In genomic region chr5:142063376-142063775, GRCh38 we compare ENCODE assay signal across 10 cellular contexts. TPM values are rescaled to one million over a fixed set of nuclear protein-coding genes. Genes with fewer than 3 reads are reported as not detected.
A peak's percentile ranks its signal among the peaks of the same experiment; 100 is the strongest.
DNase-seq lines count a peak whose midpoint lies in the region; ATAC-seq and TF ChIP-seq lines count a peak whose summit lies in the region.
"Had no signal": no experiment of that assay in that cellular context is flagged by ENCODE, and none has a peak within 500 bp of the region (broad histone marks: within the 10 kb centered on the region; RNA-seq: fewer than 3 reads in every experiment).

No MANE protein-coding gene starts in this region.

- peak overlapping the region; percentile 37 for H2AFZ ChIP-seq in mammary epithelial cell (ENCODE audit: low read depth, low read length)

- dilution Hi-C loops in mammary epithelial cell (cut with HindIII; ENCODE audit: low sequenced_read_pairs), result no loop called here

- DNase-seq in mammary epithelial cell (no peak), breast epithelium (ENCODE audit: low spot score in 2 of 2) (no peak), lung (ENCODE audit: low spot score) (no peak), T-helper 9 cell (no peak)
- DNase-seq: NCI-H187, SW 1271 had no signal

- TF ChIP-seq CTCF in mammary epithelial cell (conservative IDR thresholded peaks at IDR 0.05 in 1 of 2, IDR thresholded peaks at IDR 0.05 in 1 of 2; ENCODE audit: extremely low read depth in 1 of 2, insufficient read depth in 1 of 2, low read depth in 1 of 2, low read length in 2 of 2), result no peak
- TF ChIP-seq CTCF in breast epithelium (IDR thresholded peaks at IDR 0.05), result no peak
- no peak for TF ChIP-seq CTCF in lung (IDR thresholded peaks at IDR 0.05; ENCODE audit: control extremely low read depth, extremely low read depth)

- H3K9ac ChIP-seq in mammary epithelial cell (ENCODE audit: insufficient read depth, low read length) (no peak overlapping the region), subcutaneous abdominal adipose tissue (ENCODE audit: low read length in 5 of 5) (no peak overlapping the region)

- WGBS in mammary epithelial cell (ENCODE audit: low coverage, missing lambda C conversion rate), result 66% methylated on average over 4 of the region's 4 CpGs
- 74 to 78% methylated on average over 4 of the region's 4 CpGs for WGBS in lung, 2 donors

- H3K27ac ChIP-seq in mammary epithelial cell (ENCODE audit: insufficient read depth, low read depth, low read length), result no peak overlapping the region
- no peak overlapping the region for H3K27ac ChIP-seq in breast epithelium
- peak overlapping the region; percentile 98 for H3K27ac ChIP-seq in angular gyrus (ENCODE audit: low read depth, low read length)
- H3K27ac ChIP-seq in lung (ENCODE audit: low read depth in 1 of 2, low read length in 1 of 2), result no peak overlapping the region
- H3K27ac ChIP-seq in subcutaneous abdominal adipose tissue (ENCODE audit: low read depth, low read length), result peak overlapping the region; percentile 69

- H3K36me3 ChIP-seq in mammary epithelial cell (ENCODE audit: insufficient read depth, low read length) (no peaks in the 10 kb centered on the region), breast epithelium (no peaks in the 10 kb centered on the region), lung (ENCODE audit: control insufficient read depth in 2 of 2, insufficient read depth in 2 of 2, low read length in 2 of 2) (no peaks in the 10 kb centered on the region), subcutaneous abdominal adipose tissue (ENCODE audit: control insufficient read depth in 5 of 5, insufficient read depth in 5 of 5, low read length in 5 of 5) (no peaks in the 10 kb centered on the region)

- BruUV-seq in mammary epithelial cell (replicated peaks; lab: Mats Ljungman, UMichigan), result no TSS peak

- in situ Hi-C loops in mammary epithelial cell (cut with MboI; ENCODE audit: low sequenced_read_pairs in 2 of 2), result no loop called here

- H3K4me2 ChIP-seq in mammary epithelial cell (ENCODE audit: insufficient read depth, low read depth, low read length), result no peak overlapping the region

- no peaks in the 10 kb centered on the region for H3K27me3 ChIP-seq in mammary epithelial cell (ENCODE audit: insufficient read depth, low read length)
- H3K27me3 ChIP-seq in breast epithelium, result no peaks in the 10 kb centered on the region
- H3K27me3 ChIP-seq in lung (ENCODE audit: control insufficient read depth, insufficient read depth), result no peaks in the 10 kb centered on the region
- no peaks in the 10 kb centered on the region for H3K27me3 ChIP-seq in subcutaneous abdominal adipose tissue (ENCODE audit: control insufficient read depth in 5 of 5, insufficient read depth in 4 of 5, low read length in 5 of 5)

- H4K20me1 ChIP-seq in mammary epithelial cell (ENCODE audit: insufficient read depth, low read length), result no peaks in the 10 kb centered on the region

- H3K4me3 ChIP-seq in mammary epithelial cell (replicated peaks in 1 of 3; ENCODE audit: insufficient read depth in 1 of 3, low read depth in 2 of 3, low read length in 3 of 3) (no peak overlapping the region), breast epithelium (peak overlapping the region in 1 of 3 donors; percentile 47), lung (peak overlapping the region; percentile 10), subcutaneous abdominal adipose tissue (ENCODE audit: low read depth in 1 of 5, low read length in 5 of 5) (peak overlapping the region in 4 of 5 donors; percentile 41 to 56 (median 48))

- H3K9me3 ChIP-seq in mammary epithelial cell (replicated peaks; ENCODE audit: insufficient read depth, low read length), result no peaks in the 10 kb centered on the region
- no peaks in the 10 kb centered on the region for H3K9me3 ChIP-seq in breast epithelium
- H3K9me3 ChIP-seq in lung (ENCODE audit: control insufficient read depth in 2 of 2, insufficient read depth in 1 of 2, low read length in 1 of 2), result no peaks in the 10 kb centered on the region
- no peaks in the 10 kb centered on the region for H3K9me3 ChIP-seq in subcutaneous abdominal adipose tissue (ENCODE audit: control insufficient read depth in 5 of 5, low read length in 5 of 5)

- no peak for TF ChIP-seq POLR2A in breast epithelium (IDR thresholded peaks at IDR 0.05)

- intact Hi-C loops in mammary epithelial cell (cut with micrococcal nuclease), result no loop called here
- intact Hi-C loops in breast epithelium (cut with DNase I; ENCODE audit: low total_unique reads), result no loop called here

- CTCF ChIA-PET in mammary epithelial cell (lab: Charles Lee; ENCODE audit: low non-redundant PET), result no interaction called here

- peaks cover 10% of the 10 kb centered on the region for H3K4me1 ChIP-seq in mammary epithelial cell (ENCODE audit: insufficient read depth, low read length)
- H3K4me1 ChIP-seq in breast epithelium, result no peaks in the 10 kb centered on the region
- H3K4me1 ChIP-seq in lung (ENCODE audit: control insufficient read depth in 2 of 2, insufficient read depth in 2 of 2, low read length in 2 of 2), result peaks cover 4 to 7% of the 10 kb centered on the region in 2 donors
- peaks cover 5 to 17% (median 14%) of the 10 kb centered on the region in 5 donors for H3K4me1 ChIP-seq in subcutaneous abdominal adipose tissue (ENCODE audit: control insufficient read depth in 5 of 5, insufficient read depth in 5 of 5, low read length in 5 of 5)

- ATAC-seq in lung (ENCODE audit: insufficient read depth, low FRiP score) (no peak), GM21737 (IDR thresholded peaks at IDR 0.05; ENCODE audit: unreplicated experiment) (no peak), GM18870 (IDR thresholded peaks at IDR 0.05; ENCODE audit: unreplicated experiment) (no peak)

- no peaks in the 10 kb centered on the region for H3K79me2 ChIP-seq in mammary epithelial cell (ENCODE audit: insufficient read depth, low read length)

RNA-seq across cellular contexts. Expression of gene NDFIP1, which starts 45.2 kb away (rescaled TPM):
- total RNA-seq in mammary epithelial cell, result 100 to 1,000 TPM in 1 of 2 donors, 10 to 100 TPM in 1; 40.4 to 120 TPM
- polyA plus RNA-seq in mammary epithelial cell, result 19.1 TPM
- polyA minus RNA-seq in mammary epithelial cell, result 6.6 TPM
- total RNA-seq in breast epithelium, result 100 to 1,000 TPM; 115 to 135 (median 117) TPM
- total RNA-seq in lung, result 100 to 1,000 TPM in 1 of 2 donors, 10 to 100 TPM in 1; 66.8 to 106 TPM
- polyA plus RNA-seq in lung, result 10 to 100 TPM; 31.5 to 70.1 TPM

RNA-seq across cellular contexts. Expression of gene GNPDA1, which starts 50.5 kb away (rescaled TPM):
- total RNA-seq in mammary epithelial cell, result 10 to 100 TPM; 29.0 to 77.2 TPM
- polyA plus RNA-seq in mammary epithelial cell, result 26.8 TPM
- polyA minus RNA-seq in mammary epithelial cell, result 71.6 TPM
- 10 to 100 TPM; 32.6 to 46.4 (median 38.3) TPM for total RNA-seq in breast epithelium
- total RNA-seq in lung, result 10 to 100 TPM; 30.2 to 32.4 TPM
- polyA plus RNA-seq in lung, result 10 to 100 TPM; 23.3 to 51.4 TPM

Comparison
In these comparisons a context has a peak if more than half of its experiments do, and no peak if none do; other contexts are left out.
1. H3K27ac ChIP-seq: peak in angular gyrus (single experiment) and subcutaneous abdominal adipose tissue (single experiment); none in mammary epithelial cell (single experiment), breast epithelium (0 of 2) and lung (0 of 2).
2. H3K4me3 ChIP-seq: peak in lung (single experiment) and subcutaneous abdominal adipose tissue (4 of 5); none in mammary epithelial cell (0 of 3).